8 cellular contexts compared by ENCODE assay signal in genomic region chr12:64796205-64796845, GRCh38.
DNase-seq lines count a peak whose midpoint lies in the region; ATAC-seq and TF ChIP-seq lines count a peak whose summit lies in the region.

No MANE protein-coding gene starts in this region.

- TF ChIP-seq CTCF in fibroblast of pulmonary artery (IDR thresholded peaks at IDR 0.05; ENCODE audit: low read length, missing control alignments), result peak; percentile 92

- DNase-seq in EL (peak; percentile 84), HuH-7 (ENCODE audit: low spot score) (peak; percentile 42), NOMO-1 (lab: John Stamatoyannopoulos, UW; ENCODE audit: unreplicated experiment in 2 of 2) (peak; percentile 40 to 86), fibroblast of pulmonary artery (ENCODE audit: low read depth) (peak; percentile 95), non-pigmented ciliary epithelial cell (ENCODE audit: low read depth) (peak; percentile 79)
- peak; percentile 17 for DNase-seq in activated CD8-positive, alpha-beta memory T cell treated with anti-CD3 and anti-CD28 coated beads, Interleukin-2, amount 50 U/mL, for 24 hours (ENCODE audit: extremely low read depth)

- no peak overlapping the region for H3K4me3 ChIP-seq in fibroblast of pulmonary artery (replicated peaks; ENCODE audit: low read depth, low read length)

- peak; percentile 84 for ATAC-seq in GM21619 (IDR thresholded peaks at IDR 0.05; ENCODE audit: unreplicated experiment)
- ATAC-seq in GM19455 (IDR thresholded peaks at IDR 0.05; ENCODE audit: unreplicated experiment), result no peak

Comparison
In these comparisons a context has a peak if more than half of its experiments do, and no peak if none do; other contexts are left out.
1. DNase-seq: peak in every context shown above with its lines; median percentile 95 in fibroblast of pulmonary artery; 84 in EL; 79 in non-pigmented ciliary epithelial cell; 63 in NOMO-1; 42 in HuH-7; 17 in activated CD8-positive, alpha-beta memory T cell treated with anti-CD3 and anti-CD28 coated beads, Interleukin-2, amount 50 U/mL, for 24 hours.